1 cellular context compared by ENCODE assay signal in genomic region chr3:122941233-122942206, GRCh38.
TF ChIP-seq lines count a peak whose summit lies in the region.

No MANE protein-coding gene starts in this region.

TF ChIP-seq in IMR-90, 13 proteins besides CTCF, POLR2A, EP300 and RAD21 (continued from another document):
- no peak for TF ChIP-seq MXI1 (IDR thresholded peaks at IDR 0.05; ENCODE audit: borderline replicate concordance, low read depth, low read length)
